8 cellular contexts compared by ENCODE assay signal in genomic region chr9:16133556-16134227, GRCh38.
DNase-seq lines count a peak whose midpoint lies in the region; ATAC-seq and TF ChIP-seq lines count a peak whose summit lies in the region.

No MANE protein-coding gene starts in this region.

- H3K4me3 Mint-ChIP-seq in activated T-cell treated with anti-CD3 and anti-CD28 coated beads, Interleukin-2, amount 50 U/mL, for 72 hours: no peak overlapping the region
- no peak overlapping the region for H3K4me3 Mint-ChIP-seq in nephron

- POLR2A ChIA-PET in Panc1 (lab: Charles Lee): no interaction called here

- BruUV-seq in Panc1 (replicated peaks; lab: Mats Ljungman, UMichigan): no TSS peak

- ATAC-seq in activated T-cell treated with anti-CD3 and anti-CD28 coated beads, Interleukin-2, amount 50 U/mL, for 72 hours (replicated peaks in 1 of 2): peak; percentile 67 to 71
- ATAC-seq in GM21447 (IDR thresholded peaks at IDR 0.05; ENCODE audit: unreplicated experiment) (peak; percentile 90), Panc1 (no peak)

- no peaks in the 10 kb centered on the region for H3K9me3 ChIP-seq in Panc1 (ENCODE audit: control insufficient read depth, insufficient read depth, low read depth, low read length)

- CTCF ChIA-PET in Panc1 (lab: Charles Lee): no interaction called here

- no peaks in the 10 kb centered on the region for H3K36me3 ChIP-seq in Panc1 (ENCODE audit: control insufficient read depth, insufficient read depth, low read length)

- H3K27me3 Mint-ChIP-seq in activated T-cell treated with anti-CD3 and anti-CD28 coated beads, Interleukin-2, amount 50 U/mL, for 72 hours (ENCODE audit: low read depth): peaks cover 6% of the 10 kb centered on the region
- H3K27me3 Mint-ChIP-seq in nephron (ENCODE audit: low read depth): peaks cover 7% of the 10 kb centered on the region

- no peaks in the 10 kb centered on the region for H3K27me3 ChIP-seq in Panc1 (ENCODE audit: control insufficient read depth, insufficient read depth, low read length)

- no peak overlapping the region for H3K27ac Mint-ChIP-seq in activated T-cell treated with anti-CD3 and anti-CD28 coated beads, Interleukin-2, amount 50 U/mL, for 72 hours
- peak overlapping the region in 2 of 3 experiments; percentile 72 to 97 for H3K27ac Mint-ChIP-seq in nephron

- H3K36me3 Mint-ChIP-seq in activated T-cell treated with anti-CD3 and anti-CD28 coated beads, Interleukin-2, amount 50 U/mL, for 72 hours (ENCODE audit: insufficient read depth in 2 of 2): no peaks in the 10 kb centered on the region
- no peaks in the 10 kb centered on the region for H3K36me3 Mint-ChIP-seq in nephron (ENCODE audit: low read depth)

- H3K4me1 Mint-ChIP-seq in activated T-cell treated with anti-CD3 and anti-CD28 coated beads, Interleukin-2, amount 50 U/mL, for 72 hours (ENCODE audit: low read depth): peaks cover 4% of the 10 kb centered on the region
- H3K4me1 Mint-ChIP-seq in nephron: peaks cover 62% of the 10 kb centered on the region

- peak; percentile 4 to 15 for DNase-seq in activated T-cell treated with anti-CD3 and anti-CD28 coated beads, Interleukin-2, amount 50 U/mL, for 72 hours
- DNase-seq in activated T-cell treated with anti-CD3 and anti-CD28 coated beads for 4 hours: no peak
- DNase-seq in HK-2 (ENCODE audit: unreplicated experiment): peak; percentile 67
- DNase-seq in Panc1 (ENCODE audit: low read depth, low spot score): no peak
- peak; percentile 67 for DNase-seq in epithelial cell of proximal tubule (ENCODE audit: low read depth)
- DNase-seq in cortex of kidney (lab: John Stamatoyannopoulos, UW): no peak

- no peaks in the 10 kb centered on the region for H3K4me1 ChIP-seq in Panc1 (ENCODE audit: control insufficient read depth, insufficient read depth, low read length)

- no peak overlapping the region for H3K27ac ChIP-seq in Panc1 (ENCODE audit: low read length)

- peak; percentile 60 for TF ChIP-seq CTCF in Panc1 (IDR thresholded peaks at IDR 0.05)
- peak; percentile 82 for TF ChIP-seq CTCF in epithelial cell of proximal tubule (conservative IDR thresholded peaks at IDR 0.05; ENCODE audit: low read depth, low read length)
- peak; percentile 52 to 72 (median 60) for TF ChIP-seq CTCF in nephron (IDR thresholded peaks at IDR 0.05; ENCODE audit: unreplicated experiment in 3 of 3)

- H3K4me3 ChIP-seq in Panc1 (ENCODE audit: low read depth in 2 of 2, low read length in 2 of 2): no peak overlapping the region
- H3K4me3 ChIP-seq in epithelial cell of proximal tubule (ENCODE audit: low read depth, low read length): no peak overlapping the region

- in situ Hi-C loops in Panc1 (cut with HindIII; ENCODE audit: low pct_unique_long_range_greater_than_20kb, low sequenced_read_pairs): no loop called here

- intact Hi-C loops in Panc1 (cut with micrococcal nuclease; ENCODE audit: unreplicated experiment): loop anchor here (5.0 kb wide), 1 partner anchor 261 kb away; no protein-coding TSS in a partner anchor

- peaks cover 0 to 1% of the 10 kb centered on the region in 2 donors for H3K9me3 Mint-ChIP-seq in activated T-cell treated with anti-CD3 and anti-CD28 coated beads, Interleukin-2, amount 50 U/mL, for 72 hours
- peaks cover 12% of the 10 kb centered on the region for H3K9me3 Mint-ChIP-seq in nephron

Comparison
In these comparisons a context has a peak if more than half of its experiments do, and no peak if none do; other contexts are left out.
1. DNase-seq: peak in activated T-cell treated with anti-CD3 and anti-CD28 coated beads, Interleukin-2, amount 50 U/mL, for 72 hours (2 of 2), HK-2 (single experiment) and epithelial cell of proximal tubule (single experiment); none in activated T-cell treated with anti-CD3 and anti-CD28 coated beads for 4 hours (single experiment), Panc1 (single experiment) and cortex of kidney (single experiment).
2. Peak in every context shown above with its lines, with median percentiles within 50 percentile points of each other: CTCF ChIP-seq.